Comparison of ENCODE assay signal across 2 cellular contexts in genomic region chr14:73795466-73795865, GRCh38.
A peak's percentile ranks its signal among the peaks of the same experiment; 100 is the strongest.
TF ChIP-seq lines count a peak whose summit lies in the region.

No MANE protein-coding gene starts in this region.

TF ChIP-seq in A549, 52 proteins besides CTCF, POLR2A, EP300 and RAD21:
- no peak for TF ChIP-seq PBX3 (IDR thresholded peaks at IDR 0.05)
- TF ChIP-seq KDM5A (IDR thresholded peaks at IDR 0.05), result no peak
- no peak for TF ChIP-seq BCL3 (IDR thresholded peaks at IDR 0.05)
- TF ChIP-seq HEYL (CRISPR knock-in tag; IDR thresholded peaks at IDR 0.05), result no peak
- no peak for TF ChIP-seq HOXB5 (CRISPR knock-in tag; IDR thresholded peaks at IDR 0.05)
- no peak for TF ChIP-seq FOXS1 (CRISPR knock-in tag; IDR thresholded peaks at IDR 0.05)
- no peak for TF ChIP-seq ZC3H11A (IDR thresholded peaks at IDR 0.05)
- TF ChIP-seq EHF (CRISPR knock-in tag; IDR thresholded peaks at IDR 0.05), result no peak
- TF ChIP-seq NR3C1 (IDR thresholded peaks at IDR 0.05), result no peak
- no peak for TF ChIP-seq CHD2 (IDR thresholded peaks at IDR 0.05; ENCODE audit: low read length, partially characterized antibody)
- no peak for TF ChIP-seq FOSB (CRISPR knock-in tag; IDR thresholded peaks at IDR 0.05)
- no peak for TF ChIP-seq HMGXB4 (CRISPR knock-in tag; IDR thresholded peaks at IDR 0.05; ENCODE audit: borderline replicate concordance)

TF ChIP-seq in HepG2, 621 proteins besides CTCF, POLR2A, EP300 and RAD21 (continued from another document):
- TF ChIP-seq ZNF260 (CRISPR knock-in tag; IDR thresholded peaks at IDR 0.05; ENCODE audit: borderline replicate concordance, low read depth) (no peak), HMGXB4 (CRISPR knock-in tag; IDR thresholded peaks at IDR 0.05; ENCODE audit: borderline replicate concordance in 1 of 2, low read depth in 1 of 2) (0 out of 4 replicates have a peak, but pooled peaks of 1 of the 2 experiments have one; percentile 1), MEF2D (CRISPR knock-in tag; IDR thresholded peaks at IDR 0.05) (0 out of 2 replicates have a peak, but pooled peaks have one; percentile 8), ZNF468 (CRISPR knock-in tag; IDR thresholded peaks at IDR 0.05) (no peak)
